In the genomic region with DNA sequence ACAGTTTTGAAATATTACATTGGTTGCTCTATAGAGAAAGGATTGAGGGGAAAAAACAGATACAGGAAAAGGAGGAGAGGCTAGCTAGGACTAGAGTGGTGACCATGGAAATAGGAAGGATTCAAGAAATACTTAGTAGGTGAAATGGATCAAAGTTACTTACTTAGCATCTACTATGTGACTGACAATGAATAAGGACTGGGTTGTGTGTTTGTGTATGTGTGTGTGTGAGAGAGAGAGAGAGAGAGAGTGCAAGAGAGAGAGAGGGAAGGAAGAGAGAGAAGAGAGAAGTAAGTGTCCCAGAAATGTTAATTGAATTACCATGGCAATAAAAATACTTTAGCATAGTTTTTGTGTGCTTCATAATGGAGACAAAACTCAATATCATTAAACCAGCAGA, we compare ENCODE assay signal across 19 cellular contexts. TPM values are rescaled to one million over a fixed set of nuclear protein-coding genes. Genes with fewer than 3 reads are reported as not detected.
DNase-seq lines count a peak whose midpoint lies in the region; ATAC-seq and TF ChIP-seq lines count a peak whose summit lies in the region.
"Had no signal": no experiment of that assay in that cellular context is flagged by ENCODE, and none has a peak within 500 bp of the region (broad histone marks: within the 10 kb centered on the region; RNA-seq: fewer than 3 reads in every experiment).

No MANE protein-coding gene starts in this region.

- peak overlapping the region; percentile 40 for H3K9ac ChIP-seq in adipocyte (ENCODE audit: low read length)

- H3K36me3 ChIP-seq in HEK293 (ENCODE audit: control insufficient read depth in 2 of 2, insufficient read depth in 1 of 2, low read length in 2 of 2): no peaks in the 10 kb centered on the region
- no peaks in the 10 kb centered on the region for H3K36me3 ChIP-seq in adipocyte (ENCODE audit: control insufficient read depth, insufficient read depth, low read length, severe bottlenecking)

- POLR2A ChIA-PET in HEK293 (lab: Yijun Ruan, JAX): no interaction called here

- TF ChIP-seq CTCF in AG10803 (conservative IDR thresholded peaks at IDR 0.05; ENCODE audit: low read length) (no peak), HEK293 (tag by site-specific recombination; IDR thresholded peaks at IDR 0.05) (no peak), progenitor cell of endocrine pancreas (IDR thresholded peaks at IDR 0.05; ENCODE audit: unreplicated experiment) (no peak), GM10266 (IDR thresholded peaks at IDR 0.05; ENCODE audit: control insufficient read depth, insufficient read depth, low read depth, missing control alignments) (no peak)

- H3K27me3 Mint-ChIP-seq in progenitor cell of endocrine pancreas: no peaks in the 10 kb centered on the region

- ATAC-seq in GM21737 (IDR thresholded peaks at IDR 0.05; ENCODE audit: unreplicated experiment): no peak
- ATAC-seq: T-cell had no signal

- CTCF ChIA-PET in HEK293 (lab: Yijun Ruan, JAX): interaction anchor here (0.6 to 1.5 kb wide), 5 partner anchors 9 to 1128 kb away, joined by 3 to 5 read pairs (median 4); no protein-coding TSS in a partner anchor

- DNase-seq in AG10803 (ENCODE audit: low read depth) (peak; percentile 12), adipocyte (ENCODE audit: low read depth) (no peak), progenitor cell of endocrine pancreas (ENCODE audit: low spot score, unreplicated experiment) (no peak), GM10266 (ENCODE audit: extremely low spot score) (no peak), germinal center (ENCODE audit: low spot score) (no peak)
- DNase-seq: CD4-positive, alpha-beta T cell; KG1; NCI-H1092 treated with DMSO at 0.1 percent for 48 hours; NCI-H1436 treated with DMSO at 0.1 percent for 48 hours; NCI-H1930; NCI-H2227 treated with DMSO at 0.1 percent for 48 hours; NCI-H510A; PC-9; T-cell had no signal

- H3K27ac Mint-ChIP-seq in progenitor cell of endocrine pancreas: peak overlapping the region; percentile 49
- H3K27ac Mint-ChIP-seq: CD4-positive, alpha-beta T cell; T-cell had no signal

- H3K9me3 ChIP-seq in HEK293 (ENCODE audit: control insufficient read depth, insufficient read depth, low read depth, low read length) (no peaks in the 10 kb centered on the region), adipocyte (ENCODE audit: control insufficient read depth, low read length) (peaks cover 13% of the 10 kb centered on the region)

- H3K27ac ChIP-seq in HEK293 (ENCODE audit: extremely low read depth, low read depth, low read length): no peak overlapping the region
- H3K27ac ChIP-seq: HL-60, PC-9, RWPE1 had no signal

- H3K27me3 ChIP-seq in adipocyte (replicated peaks; ENCODE audit: control insufficient read depth, insufficient read depth, low read length): no peaks in the 10 kb centered on the region

- H3K4me1 ChIP-seq in HEK293 (ENCODE audit: control insufficient read depth, insufficient read depth, low read length) (no peaks in the 10 kb centered on the region), adipocyte (ENCODE audit: control insufficient read depth, insufficient read depth, low read length) (peaks cover 61% of the 10 kb centered on the region)

- H3K4me1 Mint-ChIP-seq in progenitor cell of endocrine pancreas (ENCODE audit: low read depth): peaks cover 28% of the 10 kb centered on the region
- H3K4me1 Mint-ChIP-seq: T-cell had no signal

- no peak overlapping the region for H3K4me3 Mint-ChIP-seq in progenitor cell of endocrine pancreas (ENCODE audit: low read depth)
- H3K4me3 Mint-ChIP-seq: CD4-positive, alpha-beta T cell; T-cell had no signal

- no peak overlapping the region for H3K4me3 ChIP-seq in AG10803 (ENCODE audit: low read length)
- no peak overlapping the region for H3K4me3 ChIP-seq in HEK293 (ENCODE audit: low read depth, low read length)
- H3K4me3 ChIP-seq in adipocyte (ENCODE audit: low read length): no peak overlapping the region
- H3K4me3 ChIP-seq: PC-9 had no signal

- H3K36me3 Mint-ChIP-seq in progenitor cell of endocrine pancreas (ENCODE audit: insufficient read depth): peaks cover 41% of the 10 kb centered on the region
- H3K36me3 Mint-ChIP-seq: T-cell had no signal

- peaks cover 35% of the 10 kb centered on the region for H3K9me3 Mint-ChIP-seq in progenitor cell of endocrine pancreas (ENCODE audit: low read depth)

TF ChIP-seq in HEK293, 187 proteins besides CTCF, POLR2A, EP300 and RAD21:
- TF ChIP-seq ZNF596 (tag by site-specific recombination; IDR thresholded peaks at IDR 0.05) (peak; percentile 89), ZNF624 (tag by site-specific recombination; IDR thresholded peaks at IDR 0.05) (no peak), ZNF664 (tag by site-specific recombination; IDR thresholded peaks at IDR 0.05) (peak; percentile 95), ZNF239 (tag by site-specific recombination; IDR thresholded peaks at IDR 0.05) (no peak), PRDM1 (tag by site-specific recombination; IDR thresholded peaks at IDR 0.05) (peak; percentile 40; the same call in 1 of the 2 replicates), ZNF433 (tag by site-specific recombination; IDR thresholded peaks at IDR 0.05; ENCODE audit: low read depth) (no peak), ZNF658 (tag by site-specific recombination; IDR thresholded peaks at IDR 0.05) (no peak), ZNF629 (tag by site-specific recombination; IDR thresholded peaks at IDR 0.05) (no peak), ZNF571 (tag by site-specific recombination; IDR thresholded peaks at IDR 0.05) (no peak)
- TF ChIP-seq, protein P1, sequence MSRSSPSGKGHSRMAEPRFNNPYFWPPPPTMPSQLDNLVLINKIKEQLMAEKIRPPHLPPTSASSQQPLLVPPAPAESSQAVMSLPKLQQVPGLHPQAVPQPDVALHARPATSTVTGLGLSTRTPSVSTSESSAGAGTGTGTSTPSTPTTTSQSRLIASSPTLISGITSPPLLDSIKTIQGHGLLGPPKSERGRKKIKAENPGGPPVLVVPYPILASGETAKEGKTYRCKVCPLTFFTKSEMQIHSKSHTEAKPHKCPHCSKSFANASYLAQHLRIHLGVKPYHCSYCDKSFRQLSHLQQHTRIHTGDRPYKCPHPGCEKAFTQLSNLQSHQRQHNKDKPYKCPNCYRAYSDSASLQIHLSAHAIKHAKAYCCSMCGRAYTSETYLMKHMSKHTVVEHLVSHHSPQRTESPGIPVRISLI (tag by site-specific recombination; IDR thresholded peaks at IDR 0.05): no peak

RNA-seq across cellular contexts. Expression of gene GPC6, which starts 7.9 kb away (rescaled TPM):
- 48.4 and 50.3 TPM in 2 replicates for total RNA-seq in progenitor cell of endocrine pancreas
- total RNA-seq: CD4-positive, alpha-beta T cell; HT-29; PC-9 had no signal
